29 cellular contexts compared by ENCODE assay signal in the genomic region with DNA sequence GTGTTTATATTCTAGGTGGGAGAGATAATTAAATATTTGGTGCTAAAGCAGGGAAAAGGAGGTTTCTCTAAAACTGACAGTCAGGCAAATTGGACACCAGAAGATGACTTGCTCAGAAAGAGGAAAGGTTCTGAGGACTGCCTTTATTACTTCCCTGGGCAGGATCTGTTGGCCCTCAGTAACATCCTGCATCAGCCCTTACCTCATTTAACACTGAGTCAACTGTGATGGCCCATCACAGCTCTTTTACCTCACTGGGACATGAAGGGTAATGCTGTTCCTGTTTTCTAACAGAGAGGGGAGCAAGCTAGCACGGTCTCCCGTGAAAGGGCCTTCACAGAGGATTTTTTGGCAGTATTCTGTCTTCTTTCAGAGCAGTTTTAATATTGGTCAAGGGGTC. TPM values are rescaled to one million over a fixed set of nuclear protein-coding genes. Genes with fewer than 3 reads are reported as not detected.
"Had no signal": no experiment of that assay in that cellular context is flagged by ENCODE, and none has a peak within 500 bp of the region (broad histone marks: within the 10 kb centered on the region; RNA-seq: fewer than 3 reads in every experiment).

No MANE protein-coding gene starts in this region.

- H3K36me3 ChIP-seq: colonic mucosa, lower lobe of right lung, uterus had no signal

- H3K4me1 ChIP-seq: colonic mucosa, lower lobe of right lung, testis, uterus had no signal

- FAIRE-seq: bronchial epithelial cell, endothelial cell of umbilical vein, frontal cortex had no signal

- H3K27me3 ChIP-seq: colonic mucosa, testis, uterus had no signal

- H3K9me3 Mint-ChIP-seq: activated naive CD4-positive, alpha-beta T cell treated with anti-CD3 and anti-CD28 coated beads, Interleukin-2, amount 10 ng/mL, durations not matched to agents 7 days and 5 days had no signal

- H3K36me3 Mint-ChIP-seq: activated naive CD4-positive, alpha-beta T cell treated with anti-CD3 and anti-CD28 coated beads, Interleukin-2, amount 10 ng/mL, durations not matched to agents 7 days and 5 days; naive B cell had no signal

- H3K27ac ChIP-seq: colonic mucosa, dorsolateral prefrontal cortex, lower lobe of right lung, testis, uterus had no signal

- H3K4me3 ChIP-seq: colonic mucosa, dorsolateral prefrontal cortex, lower lobe of right lung, testis, uterus had no signal

- H3K4me3 Mint-ChIP-seq: activated naive CD4-positive, alpha-beta T cell treated with anti-CD3 and anti-CD28 coated beads, Interleukin-2, amount 10 ng/mL, durations not matched to agents 7 days and 5 days; activated T-cell treated with anti-CD3 and anti-CD28 coated beads, Interleukin-2, amount 50 U/mL, for 4 hours; effector memory CD8-positive, alpha-beta T cell; naive B cell; neural crest cell had no signal

- H3K9me3 ChIP-seq: colonic mucosa, lower lobe of right lung, testis, uterus had no signal

- ATAC-seq: activated T-cell treated with anti-CD3 and anti-CD28 coated beads, Interleukin-2, amount 50 U/mL, for 4 hours; effector memory CD8-positive, alpha-beta T cell; esophagus mucosa; left lobe of liver; lower lobe of right lung had no signal

- H3K4me1 Mint-ChIP-seq: activated naive CD4-positive, alpha-beta T cell treated with anti-CD3 and anti-CD28 coated beads, Interleukin-2, amount 10 ng/mL, durations not matched to agents 7 days and 5 days; naive B cell; neural crest cell had no signal

- H3K27me3 Mint-ChIP-seq: activated naive CD4-positive, alpha-beta T cell treated with anti-CD3 and anti-CD28 coated beads, Interleukin-2, amount 10 ng/mL, durations not matched to agents 7 days and 5 days; effector memory CD8-positive, alpha-beta T cell had no signal

- H3K27ac Mint-ChIP-seq: activated naive CD4-positive, alpha-beta T cell treated with anti-CD3 and anti-CD28 coated beads, Interleukin-2, amount 10 ng/mL, durations not matched to agents 7 days and 5 days; effector memory CD8-positive, alpha-beta T cell; naive B cell had no signal

- DNase-seq: activated CD8-positive, alpha-beta memory T cell treated with anti-CD3 and anti-CD28 coated beads, Interleukin-2, amount 50 U/mL, for 48 hours; activated naive CD4-positive, alpha-beta T cell treated with anti-CD3 and anti-CD28 coated beads, Interleukin-2, amount 10 ng/mL, durations not matched to agents 7 days and 5 days; activated T-cell treated with anti-CD3 and anti-CD28 coated beads, Interleukin-2, amount 50 U/mL, for 4 hours; amygdala; colonic mucosa; dorsolateral prefrontal cortex; effector memory CD8-positive, alpha-beta T cell; head of caudate nucleus; lower lobe of right lung; naive B cell; posterior cingulate gyrus; retina; stimulated activated CD4-positive, alpha-beta T cell treated with anti-CD3 and anti-CD28 coated beads, Interleukin-2, amount 100 ng/mL, for 48 hours; stimulated activated CD8-positive, alpha-beta memory T cell treated with anti-CD3 and anti-CD28 coated beads, Interleukin-4, amount 100 ng/mL, for 48 hours; stimulated activated naive CD4-positive, alpha-beta T cell; testis; trophoblast cell; uterus had no signal

RNA-seq across cellular contexts. Expression of gene PPP1R17, which starts 12.0 kb away (rescaled TPM):
- total RNA-seq: activated CD8-positive, alpha-beta memory T cell treated with anti-CD3 and anti-CD28 coated beads for 36 hours; activated T-cell treated with anti-CD3 and anti-CD28 coated beads, Interleukin-2, amount 50 U/mL, for 4 hours; bronchial epithelial cell; colonic mucosa; endothelial cell of umbilical vein; esophagus mucosa; kidney epithelial cell; left lobe of liver; lower lobe of right lung; mesenteric fat pad; mucosa of gallbladder; omental fat pad; uterus had no signal
- polyA plus RNA-seq: endothelial cell of umbilical vein had no signal
